Comparison of ENCODE assay signal across 8 cellular contexts in genomic region chr6:93416575-93417420, GRCh38. TPM values are rescaled to one million over a fixed set of nuclear protein-coding genes. Genes with fewer than 3 reads are reported as not detected.
DNase-seq lines count a peak whose midpoint lies in the region; ATAC-seq and TF ChIP-seq lines count a peak whose summit lies in the region.

No MANE protein-coding gene starts in this region.

- peaks cover 5% of the 10 kb centered on the region for H3K36me3 Mint-ChIP-seq in T-helper 2 cell treated with Interferon-gamma antibody and Interleukin-4, amounts not matched to agents 5 μg/mL and 100 μg/mL, for 36 hours (ENCODE audit: low read depth)

- H3K4me3 ChIP-seq in BLaER1 (peak overlapping the region; percentile 69), HUES64 (ENCODE audit: low read length) (peak overlapping the region; percentile 97), cardiac muscle cell (peak overlapping the region; percentile 61)

- peak overlapping the region; percentile 74 for H3K4me3 Mint-ChIP-seq in T-helper 2 cell treated with Interferon-gamma antibody and Interleukin-4, amounts not matched to agents 5 μg/mL and 100 μg/mL, for 36 hours

- under 1% methylated on average over 76 of the region's 76 CpGs for WGBS in HUES64

- H3K36me3 ChIP-seq in BLaER1 (no peaks in the 10 kb centered on the region), HUES64 (ENCODE audit: insufficient read depth, low read length) (peaks cover 2% of the 10 kb centered on the region; the same call in 1 of the 2 replicates), cardiac muscle cell (peaks cover 6% of the 10 kb centered on the region)

- no peak overlapping the region for H3K27ac Mint-ChIP-seq in T-helper 2 cell treated with Interferon-gamma antibody and Interleukin-4, amounts not matched to agents 5 μg/mL and 100 μg/mL, for 36 hours

- no peaks in the 10 kb centered on the region for H3K9me3 ChIP-seq in BLaER1
- no peaks in the 10 kb centered on the region for H3K9me3 ChIP-seq in HUES64 (ENCODE audit: insufficient read depth, low read depth, low read length)
- no peaks in the 10 kb centered on the region for H3K9me3 ChIP-seq in cardiac muscle cell (ENCODE audit: low read depth)

- no peak for TF ChIP-seq CTCF in cardiac muscle cell (IDR thresholded peaks at IDR 0.05; ENCODE audit: low read depth, low read length)

- peaks cover 60% of the 10 kb centered on the region for H3K27me3 Mint-ChIP-seq in T-helper 2 cell treated with Interferon-gamma antibody and Interleukin-4, amounts not matched to agents 5 μg/mL and 100 μg/mL, for 36 hours (ENCODE audit: low read depth)

- H3K27me3 ChIP-seq in BLaER1 (peaks cover 62% of the 10 kb centered on the region), HUES64 (ENCODE audit: insufficient read depth, low read length) (peaks cover 52% of the 10 kb centered on the region), cardiac muscle cell (no peaks in the 10 kb centered on the region)

- no peak for DNase-seq in T-helper 2 cell treated with Interferon-gamma antibody and Interleukin-4, amounts not matched to agents 5 μg/mL and 100 μg/mL, for 36 hours (ENCODE audit: low spot score)
- peak; percentile 30 to 78 for DNase-seq in cardiac muscle cell (ENCODE audit: low read depth in 1 of 2, low spot score in 1 of 2)
- DNase-seq in posterior cingulate gyrus = peak; percentile 25 to 92 (median 52)
- no peak for DNase-seq in activated naive CD4-positive, alpha-beta T cell treated with Interleukin-2 at 50 U/mL for 16 hours
- DNase-seq in NAMALWA (ENCODE audit: low spot score) = no peak

- intact Hi-C loops in posterior cingulate gyrus (cut with DNase I) = no loop called here

- peak overlapping the region; percentile 98 for H3K4me2 ChIP-seq in BLaER1

- H4K20me1 ChIP-seq in BLaER1 = peaks cover 25% of the 10 kb centered on the region

- H3K4me1 Mint-ChIP-seq in T-helper 2 cell treated with Interferon-gamma antibody and Interleukin-4, amounts not matched to agents 5 μg/mL and 100 μg/mL, for 36 hours (ENCODE audit: low read depth) = peaks cover 22% of the 10 kb centered on the region

- H3K9ac ChIP-seq in BLaER1 (no peak overlapping the region), HUES64 (ENCODE audit: low read depth, low read length) (peak overlapping the region; percentile 11; the same call in 1 of the 2 replicates)

- H3K4me1 ChIP-seq in BLaER1 (peaks cover 22% of the 10 kb centered on the region), HUES64 (ENCODE audit: insufficient read depth, low read length) (peaks cover 21% of the 10 kb centered on the region), cardiac muscle cell (ENCODE audit: low read depth) (peaks cover 33% of the 10 kb centered on the region)

- no peak for ATAC-seq in HG02852 (IDR thresholded peaks at IDR 0.05; ENCODE audit: unreplicated experiment)

- H3K27ac ChIP-seq in BLaER1 (no peak overlapping the region), HUES64 (ENCODE audit: low read depth, low read length) (no peak overlapping the region), cardiac muscle cell (peak overlapping the region; percentile 70)

- H3K9me3 Mint-ChIP-seq in T-helper 2 cell treated with Interferon-gamma antibody and Interleukin-4, amounts not matched to agents 5 μg/mL and 100 μg/mL, for 36 hours = no peaks in the 10 kb centered on the region

RNA-seq across cellular contexts. Expression of gene EPHA7, which starts 2.6 kb away (rescaled TPM):
- polyA plus RNA-seq in HUES64 (2013, experiment 1 of 2) = 15.3 TPM
- 23.1 TPM for polyA plus RNA-seq in HUES64 (2013, experiment 2 of 2)
- total RNA-seq in cardiac muscle cell = 52.6 and 59.0 TPM in 2 replicates
- polyA plus RNA-seq in cardiac muscle cell = 35.8 and 39.5 TPM in 2 replicates

Comparison
In these comparisons a context has a peak if more than half of its experiments do, and no peak if none do; other contexts are left out.
1. DNase-seq: peak in cardiac muscle cell (2 of 2) and posterior cingulate gyrus (10 of 10); none in T-helper 2 cell treated with Interferon-gamma antibody and Interleukin-4, amounts not matched to agents 5 μg/mL and 100 μg/mL, for 36 hours (single experiment), activated naive CD4-positive, alpha-beta T cell treated with Interleukin-2 at 50 U/mL for 16 hours (single experiment) and NAMALWA (single experiment).
2. Peak in every context shown above with its lines, with median percentiles within 50 percentile points of each other: H3K4me3 ChIP-seq.